Comparison of ENCODE assay signal across 35 cellular contexts in the genomic region with DNA sequence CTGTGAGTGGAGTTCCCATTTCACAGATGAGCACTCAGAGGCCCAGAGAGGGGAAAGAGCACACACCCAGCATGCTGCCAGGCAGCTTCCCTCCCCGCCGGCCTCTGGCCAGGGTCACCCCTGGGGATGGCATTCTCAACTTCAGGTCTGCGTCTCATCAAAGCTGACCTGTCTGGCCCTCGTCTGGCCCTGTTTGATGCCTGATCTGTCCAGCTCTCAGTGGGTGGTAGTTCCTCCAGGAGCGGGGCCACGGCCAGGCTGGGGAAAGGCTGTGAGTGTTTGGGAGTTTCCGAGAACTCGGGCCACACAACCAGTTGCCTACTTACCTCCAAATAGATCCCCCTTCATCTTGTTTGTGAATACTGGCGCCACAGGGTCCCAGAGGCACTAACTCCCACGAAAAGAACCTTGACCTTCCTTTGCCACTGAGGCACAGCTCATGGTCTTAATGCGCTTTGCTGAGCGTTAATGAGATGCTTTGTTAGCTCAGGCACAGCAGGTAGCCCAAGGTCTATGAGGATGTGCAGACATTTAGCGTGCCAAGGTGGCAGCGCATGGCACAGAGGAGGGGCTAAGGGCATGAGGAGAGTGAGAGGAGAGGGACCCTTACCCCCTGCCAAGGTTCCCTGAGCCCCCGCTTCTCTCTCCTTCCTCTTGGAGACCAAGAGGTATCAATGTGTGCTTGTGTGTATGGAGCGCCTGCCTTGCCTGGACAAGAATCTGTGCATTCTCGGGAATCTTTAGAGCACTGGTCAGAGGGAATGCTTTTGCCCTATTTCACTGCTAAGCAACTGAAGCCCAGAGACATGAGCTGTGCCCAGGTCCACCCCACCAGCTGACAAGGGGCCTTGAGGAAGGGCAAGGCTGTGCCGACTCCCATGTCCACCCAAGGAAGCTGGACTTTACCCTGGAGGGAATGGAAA.
"Had no signal": no experiment of that assay in that cellular context is flagged by ENCODE, and none has a peak within 500 bp of the region (broad histone marks: within the 10 kb centered on the region; RNA-seq: fewer than 3 reads in every experiment).

No MANE protein-coding gene starts in this region.

- H3K4me2 ChIP-seq: smooth muscle cell had no signal

- H3K27ac ChIP-seq: ascending aorta, brain microvascular endothelial cell, esophagus muscularis mucosa, foreskin keratinocyte, heart left ventricle, left lung, lower lobe of right lung, neutrophil, ovary, prostate gland, sigmoid colon, stomach, thyroid gland, upper lobe of right lung had no signal

- H3K36me3 Mint-ChIP-seq: activated CD4-positive, alpha-beta memory T cell treated with anti-CD3 and anti-CD28 coated beads for 36 hours; activated naive CD8-positive, alpha-beta T cell treated with anti-CD3 and anti-CD28 coated beads, Interleukin-2, amount 10 ng/mL, durations not matched to agents 7 days and 5 days; natural killer cell treated with Interleukin-12 subunit alpha and Interleukin-12 subunit beta and Interleukin-15 and Interleukin-18, amount 100 ng/mL, for 72 hours; stimulated activated naive B cell treated with anti-CD40 and anti-IgM and Interleukin-4, amounts not matched to agents 10 μg/mL and 1 μg/mL and 100 μg/mL, for 72 hours had no signal

- H3K36me3 ChIP-seq: ascending aorta, brain microvascular endothelial cell, esophagus muscularis mucosa, heart left ventricle, left lung, lower lobe of right lung, neutrophil, ovary, prostate gland, sigmoid colon, stomach, thyroid gland, upper lobe of right lung had no signal

- ATAC-seq: foreskin keratinocyte; heart left ventricle; left lung; lower lobe of right lung; mucosa of descending colon; natural killer cell treated with Interleukin-12 subunit alpha and Interleukin-12 subunit beta and Interleukin-15 and Interleukin-18, amount 100 ng/mL, for 72 hours; stimulated activated naive B cell treated with anti-CD40 and anti-IgM and Interleukin-4, amounts not matched to agents 10 μg/mL and 1 μg/mL and 100 μg/mL, for 72 hours; upper lobe of right lung had no signal

- H3K4me3 ChIP-seq: ascending aorta, esophagus muscularis mucosa, heart left ventricle, left lung, lower lobe of right lung, mucosa of descending colon, ovary, prostate gland, sigmoid colon, smooth muscle cell, stomach, thyroid gland, upper lobe of right lung had no signal

- H3K27me3 Mint-ChIP-seq: activated CD4-positive, alpha-beta T cell treated with anti-CD3 and anti-CD28 coated beads, Interleukin-2, amount 10 ng/mL, durations not matched to agents 24 days and 14 days; dendritic cell treated with granulocyte-macrophage colony-stimulating factor and Interleukin-4, amounts not matched to agents 40 ng/mL and 50 ng/mL, for 4 days had no signal

- H3K4me1 ChIP-seq: ascending aorta, esophagus muscularis mucosa, foreskin keratinocyte, heart left ventricle, left lung, lower lobe of right lung, prostate gland, sigmoid colon, stomach, thyroid gland, upper lobe of right lung had no signal

- H3K9me3 Mint-ChIP-seq: activated CD4-positive, alpha-beta memory T cell treated with anti-CD3 and anti-CD28 coated beads for 36 hours; activated CD4-positive, alpha-beta T cell treated with anti-CD3 and anti-CD28 coated beads, Interleukin-2, amount 10 ng/mL, durations not matched to agents 24 days and 14 days; activated naive CD4-positive, alpha-beta T cell treated with anti-CD3 and anti-CD28 coated beads for 36 hours; activated naive CD8-positive, alpha-beta T cell treated with anti-CD3 and anti-CD28 coated beads, Interleukin-2, amount 10 ng/mL, durations not matched to agents 7 days and 5 days; activated T-helper 1 cell treated with anti-CD3 and anti-CD28 coated beads, Interleukin-12 subunit alpha, Interleukin-12 subunit beta, Interleukin-2, Interleukin-4 antibody, amounts not matched to agents 30 ng/mL and 10 ng/mL and 1 ng/mL, durations not matched to agents 14 hours and 24 hours and 36 hours; dendritic cell treated with granulocyte-macrophage colony-stimulating factor and Interleukin-4, amounts not matched to agents 40 ng/mL and 50 ng/mL, for 4 days; endodermal cell; natural killer cell treated with Interleukin-12 subunit alpha and Interleukin-12 subunit beta and Interleukin-15 and Interleukin-18, amount 100 ng/mL, for 72 hours; stimulated activated naive B cell treated with anti-CD40 and anti-IgM and Interleukin-4, amounts not matched to agents 10 μg/mL and 1 μg/mL and 100 μg/mL, for 72 hours had no signal

- H3K4me1 Mint-ChIP-seq: activated CD4-positive, alpha-beta T cell treated with anti-CD3 and anti-CD28 coated beads, Interleukin-2, amount 10 ng/mL, durations not matched to agents 24 days and 14 days; activated naive CD8-positive, alpha-beta T cell treated with anti-CD3 and anti-CD28 coated beads, Interleukin-2, amount 10 ng/mL, durations not matched to agents 7 days and 5 days; stimulated activated naive B cell treated with anti-CD40 and anti-IgM and Interleukin-4, amounts not matched to agents 10 μg/mL and 1 μg/mL and 100 μg/mL, for 72 hours had no signal

- H3K9me3 ChIP-seq: ascending aorta, esophagus muscularis mucosa, heart left ventricle, left lung, lower lobe of right lung, mucosa of descending colon, neutrophil, ovary, prostate gland, sigmoid colon, thyroid gland, upper lobe of right lung had no signal

- H3K4me3 Mint-ChIP-seq: activated CD4-positive, alpha-beta memory T cell treated with anti-CD3 and anti-CD28 coated beads for 36 hours; activated CD4-positive, alpha-beta T cell treated with anti-CD3 and anti-CD28 coated beads, Interleukin-2, amount 10 ng/mL, durations not matched to agents 24 days and 14 days; activated naive CD4-positive, alpha-beta T cell treated with anti-CD3 and anti-CD28 coated beads for 36 hours; activated naive CD8-positive, alpha-beta T cell treated with anti-CD3 and anti-CD28 coated beads, Interleukin-2, amount 10 ng/mL, durations not matched to agents 7 days and 5 days; activated T-helper 1 cell treated with anti-CD3 and anti-CD28 coated beads, Interleukin-12 subunit alpha, Interleukin-12 subunit beta, Interleukin-2, Interleukin-4 antibody, amounts not matched to agents 30 ng/mL and 10 ng/mL and 1 ng/mL, durations not matched to agents 14 hours and 24 hours and 36 hours; dendritic cell treated with granulocyte-macrophage colony-stimulating factor and Interleukin-4, amounts not matched to agents 40 ng/mL and 50 ng/mL, for 4 days; endodermal cell; natural killer cell treated with Interleukin-12 subunit alpha and Interleukin-12 subunit beta and Interleukin-15 and Interleukin-18, amount 100 ng/mL, for 72 hours; stimulated activated naive B cell treated with anti-CD40 and anti-IgM and Interleukin-4, amounts not matched to agents 10 μg/mL and 1 μg/mL and 100 μg/mL, for 72 hours had no signal

- H3K27me3 ChIP-seq: ascending aorta, brain microvascular endothelial cell, neutrophil, ovary, thyroid gland, upper lobe of right lung had no signal

- H3K27ac Mint-ChIP-seq: activated CD4-positive, alpha-beta memory T cell treated with anti-CD3 and anti-CD28 coated beads for 36 hours; activated CD4-positive, alpha-beta T cell treated with anti-CD3 and anti-CD28 coated beads, Interleukin-2, amount 10 ng/mL, durations not matched to agents 24 days and 14 days; activated naive CD4-positive, alpha-beta T cell treated with anti-CD3 and anti-CD28 coated beads for 36 hours; activated naive CD8-positive, alpha-beta T cell treated with anti-CD3 and anti-CD28 coated beads, Interleukin-2, amount 10 ng/mL, durations not matched to agents 7 days and 5 days; activated T-helper 1 cell treated with anti-CD3 and anti-CD28 coated beads, Interleukin-12 subunit alpha, Interleukin-12 subunit beta, Interleukin-2, Interleukin-4 antibody, amounts not matched to agents 30 ng/mL and 10 ng/mL and 1 ng/mL, durations not matched to agents 14 hours and 24 hours and 36 hours; dendritic cell treated with granulocyte-macrophage colony-stimulating factor and Interleukin-4, amounts not matched to agents 40 ng/mL and 50 ng/mL, for 4 days; endodermal cell; natural killer cell treated with Interleukin-12 subunit alpha and Interleukin-12 subunit beta and Interleukin-15 and Interleukin-18, amount 100 ng/mL, for 72 hours; stimulated activated naive B cell treated with anti-CD40 and anti-IgM and Interleukin-4, amounts not matched to agents 10 μg/mL and 1 μg/mL and 100 μg/mL, for 72 hours had no signal

- DNase-seq: activated CD4-positive, alpha-beta memory T cell treated with anti-CD3 and anti-CD28 coated beads for 36 hours; activated CD4-positive, alpha-beta T cell treated with anti-CD3 and anti-CD28 coated beads, Interleukin-2, amount 10 ng/mL, durations not matched to agents 24 days and 14 days; activated CD4-positive, CD25-positive, alpha-beta regulatory T cell treated with anti-CD3 and anti-CD28 coated beads, Interleukin-2, amount 50 U/mL, for 72 hours; activated CD8-positive, alpha-beta memory T cell treated with anti-CD3 and anti-CD28 coated beads, Interleukin-2, amount 50 U/mL, for 4 hours; activated effector memory CD4-positive, alpha-beta T cell treated with anti-CD3 and anti-CD28 coated beads, Interleukin-2, amount 50 U/mL, for 16 hours; activated naive CD4-positive, alpha-beta T cell treated with anti-CD3 and anti-CD28 coated beads for 36 hours; activated naive CD8-positive, alpha-beta T cell treated with anti-CD3 and anti-CD28 coated beads, Interleukin-2, amount 10 ng/mL, durations not matched to agents 7 days and 5 days; activated T-cell treated with anti-CD3 and anti-CD28 coated beads, Interleukin-2, amount 50 U/mL, for 1 hour; brain microvascular endothelial cell; central memory CD4-positive, alpha-beta T cell; endodermal cell; hypothalamus; kidney glomerular epithelial cell; lower lobe of right lung; ovary; retina; sigmoid colon; stimulated activated CD4-positive, alpha-beta T cell treated with anti-CD3 and anti-CD28 coated beads, Interleukin-1b, Interleukin-23, amount 100 ng/mL, for 48 hours; stimulated activated naive B cell treated with anti-CD40 and anti-IgM and Interleukin-4, amounts not matched to agents 10 μg/mL and 1 μg/mL and 100 μg/mL, for 72 hours; stomach; T-helper 2 cell; thyroid gland; upper lobe of right lung had no signal
